In the genomic region with DNA sequence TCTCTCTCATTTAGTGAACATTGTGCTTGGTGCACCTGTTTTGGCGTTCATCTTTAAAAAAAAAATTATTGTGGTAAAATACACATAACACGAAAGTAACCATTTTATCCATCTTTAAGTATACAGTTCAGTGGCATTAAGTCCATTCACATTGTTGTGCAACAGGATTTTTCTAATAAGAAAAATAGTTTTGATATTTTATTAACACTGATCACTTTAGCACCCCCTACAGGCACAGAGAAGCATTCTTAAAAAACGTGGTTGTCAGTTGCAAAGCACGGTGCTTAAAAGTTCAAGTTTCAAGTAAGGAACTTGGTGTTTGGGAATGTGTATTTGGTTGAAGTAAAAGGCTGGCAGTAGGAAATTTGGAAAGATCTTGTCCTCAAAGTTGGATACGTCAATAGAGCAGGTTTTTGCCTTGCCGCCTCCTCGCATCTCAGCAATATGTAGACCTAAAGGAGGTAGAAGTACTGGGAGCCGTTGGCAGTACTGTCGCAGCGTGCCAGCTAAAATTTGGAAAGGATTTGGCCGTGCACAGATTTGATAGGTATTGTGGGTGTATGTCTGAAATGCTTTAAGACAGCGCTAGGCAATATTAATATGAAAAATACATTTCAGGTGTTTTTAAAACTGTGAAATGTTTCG, we compare ENCODE assay signal across 2 cellular contexts.
TF ChIP-seq lines count a peak whose summit lies in the region.

No MANE protein-coding gene starts in this region.

TF ChIP-seq in SK-N-SH, 30 proteins besides CTCF, POLR2A, EP300 and RAD21:
- TF ChIP-seq FOXM1 (IDR thresholded peaks at IDR 0.05; ENCODE audit: low read depth) = no peak
- no peak for TF ChIP-seq SMC3 (IDR thresholded peaks at IDR 0.05; ENCODE audit: low read depth, low read length)
- TF ChIP-seq POLR2AphosphoS5 (IDR thresholded peaks at IDR 0.05; ENCODE audit: low read depth, low read length) = no peak
- TF ChIP-seq RCOR1 (IDR thresholded peaks at IDR 0.05; ENCODE audit: low read length) = no peak
- no peak for TF ChIP-seq NFIC (IDR thresholded peaks at IDR 0.05; ENCODE audit: borderline replicate concordance)
- no peak for TF ChIP-seq TAF1 (IDR thresholded peaks at IDR 0.05; ENCODE audit: borderline replicate concordance, low read depth, low read length)
- TF ChIP-seq RFX5 (IDR thresholded peaks at IDR 0.05; ENCODE audit: low read length) = no peak
- TF ChIP-seq ZBTB33 (IDR thresholded peaks at IDR 0.05; ENCODE audit: borderline replicate concordance, low read depth) = no peak
- TF ChIP-seq CHD2 (IDR thresholded peaks at IDR 0.05; ENCODE audit: low read length, partially characterized antibody) = no peak
- TF ChIP-seq ELF1 (IDR thresholded peaks at IDR 0.05) = no peak
- no peak for TF ChIP-seq IRF3 (IDR thresholded peaks at IDR 0.05; ENCODE audit: low read depth, low read length)
- TF ChIP-seq, protein P1, sequence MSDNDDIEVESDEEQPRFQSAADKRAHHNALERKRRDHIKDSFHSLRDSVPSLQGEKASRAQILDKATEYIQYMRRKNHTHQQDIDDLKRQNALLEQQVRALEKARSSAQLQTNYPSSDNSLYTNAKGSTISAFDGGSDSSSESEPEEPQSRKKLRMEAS (IDR thresholded peaks at IDR 0.05; ENCODE audit: low read depth) = no peak
- TF ChIP-seq YY1 (IDR thresholded peaks at IDR 0.05; ENCODE audit: low read depth) = no peak
- no peak for TF ChIP-seq GABPA (IDR thresholded peaks at IDR 0.05; ENCODE audit: low read depth)
- TF ChIP-seq, protein P2, sequence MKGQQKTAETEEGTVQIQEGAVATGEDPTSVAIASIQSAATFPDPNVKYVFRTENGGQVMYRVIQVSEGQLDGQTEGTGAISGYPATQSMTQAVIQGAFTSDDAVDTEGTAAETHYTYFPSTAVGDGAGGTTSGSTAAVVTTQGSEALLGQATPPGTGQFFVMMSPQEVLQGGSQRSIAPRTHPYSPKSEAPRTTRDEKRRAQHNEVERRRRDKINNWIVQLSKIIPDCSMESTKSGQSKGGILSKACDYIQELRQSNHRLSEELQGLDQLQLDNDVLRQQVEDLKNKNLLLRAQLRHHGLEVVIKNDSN (IDR thresholded peaks at IDR 0.05; ENCODE audit: borderline replicate concordance, low read depth) = no peak
- TF ChIP-seq USF2 (IDR thresholded peaks at IDR 0.05; ENCODE audit: borderline replicate concordance, low read depth, low read length) = no peak
- no peak for TF ChIP-seq JUND (IDR thresholded peaks at IDR 0.05)

TF ChIP-seq in SK-N-SH treated with all-trans-retinoic acid at 6 μM for 48 hours, 23 proteins besides CTCF, POLR2A, EP300 and RAD21:
- TF ChIP-seq ZC3H10 (CRISPR knock-in tag; IDR thresholded peaks at IDR 0.05) = no peak
- TF ChIP-seq PATZ1 (CRISPR knock-in tag; IDR thresholded peaks at IDR 0.05; ENCODE audit: borderline replicate concordance) = no peak
- TF ChIP-seq ZNF70 (CRISPR knock-in tag; IDR thresholded peaks at IDR 0.05) = no peak
- no peak for TF ChIP-seq PPARA (CRISPR knock-in tag; IDR thresholded peaks at IDR 0.05; ENCODE audit: borderline replicate concordance)
- no peak for TF ChIP-seq BACH2 (CRISPR knock-in tag; IDR thresholded peaks at IDR 0.05; ENCODE audit: borderline replicate concordance)
- TF ChIP-seq, protein P3, sequence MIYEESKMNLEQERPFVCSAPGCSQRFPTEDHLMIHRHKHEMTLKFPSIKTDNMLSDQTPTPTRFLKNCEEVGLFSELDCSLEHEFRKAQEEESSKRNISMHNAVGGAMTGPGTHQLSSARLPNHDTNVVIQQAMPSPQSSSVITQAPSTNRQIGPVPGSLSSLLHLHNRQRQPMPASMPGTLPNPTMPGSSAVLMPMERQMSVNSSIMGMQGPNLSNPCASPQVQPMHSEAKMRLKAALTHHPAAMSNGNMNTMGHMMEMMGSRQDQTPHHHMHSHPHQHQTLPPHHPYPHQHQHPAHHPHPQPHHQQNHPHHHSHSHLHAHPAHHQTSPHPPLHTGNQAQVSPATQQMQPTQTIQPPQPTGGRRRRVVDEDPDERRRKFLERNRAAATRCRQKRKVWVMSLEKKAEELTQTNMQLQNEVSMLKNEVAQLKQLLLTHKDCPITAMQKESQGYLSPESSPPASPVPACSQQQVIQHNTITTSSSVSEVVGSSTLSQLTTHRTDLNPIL (CRISPR knock-in tag; IDR thresholded peaks at IDR 0.05; ENCODE audit: low read depth) = no peak
- no peak for TF ChIP-seq GLIS3 (CRISPR knock-in tag; IDR thresholded peaks at IDR 0.05)
- TF ChIP-seq ESRRG (CRISPR knock-in tag; IDR thresholded peaks at IDR 0.05) = no peak
- no peak for TF ChIP-seq TCF4 (CRISPR knock-in tag; IDR thresholded peaks at IDR 0.05; ENCODE audit: borderline replicate concordance)
- TF ChIP-seq SNAI2 (CRISPR knock-in tag; IDR thresholded peaks at IDR 0.05) = no peak
- no peak for TF ChIP-seq OSR1 (CRISPR knock-in tag; IDR thresholded peaks at IDR 0.05)
- TF ChIP-seq TOX (CRISPR knock-in tag; IDR thresholded peaks at IDR 0.05; ENCODE audit: borderline replicate concordance) = no peak
- TF ChIP-seq, protein P4, sequence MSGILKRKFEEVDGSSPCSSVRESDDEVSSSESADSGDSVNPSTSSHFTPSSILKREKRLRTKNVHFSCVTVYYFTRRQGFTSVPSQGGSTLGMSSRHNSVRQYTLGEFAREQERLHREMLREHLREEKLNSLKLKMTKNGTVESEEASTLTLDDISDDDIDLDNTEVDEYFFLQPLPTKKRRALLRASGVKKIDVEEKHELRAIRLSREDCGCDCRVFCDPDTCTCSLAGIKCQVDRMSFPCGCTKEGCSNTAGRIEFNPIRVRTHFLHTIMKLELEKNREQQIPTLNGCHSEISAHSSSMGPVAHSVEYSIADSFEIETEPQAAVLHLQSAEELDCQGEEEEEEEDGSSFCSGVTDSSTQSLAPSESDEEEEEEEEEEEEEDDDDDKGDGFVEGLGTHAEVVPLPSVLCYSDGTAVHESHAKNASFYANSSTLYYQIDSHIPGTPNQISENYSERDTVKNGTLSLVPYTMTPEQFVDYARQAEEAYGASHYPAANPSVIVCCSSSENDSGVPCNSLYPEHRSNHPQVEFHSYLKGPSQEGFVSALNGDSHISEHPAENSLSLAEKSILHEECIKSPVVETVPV (CRISPR knock-in tag; IDR thresholded peaks at IDR 0.05) = no peak
- TF ChIP-seq, protein P5, sequence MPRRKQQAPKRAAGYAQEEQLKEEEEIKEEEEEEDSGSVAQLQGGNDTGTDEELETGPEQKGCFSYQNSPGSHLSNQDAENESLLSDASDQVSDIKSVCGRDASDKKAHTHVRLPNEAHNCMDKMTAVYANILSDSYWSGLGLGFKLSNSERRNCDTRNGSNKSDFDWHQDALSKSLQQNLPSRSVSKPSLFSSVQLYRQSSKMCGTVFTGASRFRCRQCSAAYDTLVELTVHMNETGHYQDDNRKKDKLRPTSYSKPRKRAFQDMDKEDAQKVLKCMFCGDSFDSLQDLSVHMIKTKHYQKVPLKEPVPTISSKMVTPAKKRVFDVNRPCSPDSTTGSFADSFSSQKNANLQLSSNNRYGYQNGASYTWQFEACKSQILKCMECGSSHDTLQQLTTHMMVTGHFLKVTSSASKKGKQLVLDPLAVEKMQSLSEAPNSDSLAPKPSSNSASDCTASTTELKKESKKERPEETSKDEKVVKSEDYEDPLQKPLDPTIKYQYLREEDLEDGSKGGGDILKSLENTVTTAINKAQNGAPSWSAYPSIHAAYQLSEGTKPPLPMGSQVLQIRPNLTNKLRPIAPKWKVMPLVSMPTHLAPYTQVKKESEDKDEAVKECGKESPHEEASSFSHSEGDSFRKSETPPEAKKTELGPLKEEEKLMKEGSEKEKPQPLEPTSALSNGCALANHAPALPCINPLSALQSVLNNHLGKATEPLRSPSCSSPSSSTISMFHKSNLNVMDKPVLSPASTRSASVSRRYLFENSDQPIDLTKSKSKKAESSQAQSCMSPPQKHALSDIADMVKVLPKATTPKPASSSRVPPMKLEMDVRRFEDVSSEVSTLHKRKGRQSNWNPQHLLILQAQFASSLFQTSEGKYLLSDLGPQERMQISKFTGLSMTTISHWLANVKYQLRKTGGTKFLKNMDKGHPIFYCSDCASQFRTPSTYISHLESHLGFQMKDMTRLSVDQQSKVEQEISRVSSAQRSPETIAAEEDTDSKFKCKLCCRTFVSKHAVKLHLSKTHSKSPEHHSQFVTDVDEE (CRISPR knock-in tag; IDR thresholded peaks at IDR 0.05) = no peak
- TF ChIP-seq ZFP3 (CRISPR knock-in tag; IDR thresholded peaks at IDR 0.05) = no peak
- no peak for TF ChIP-seq CSDC2 (CRISPR knock-in tag; IDR thresholded peaks at IDR 0.05)
- TF ChIP-seq RARB (CRISPR knock-in tag; IDR thresholded peaks at IDR 0.05) = no peak
- TF ChIP-seq ZNF8 (CRISPR knock-in tag; IDR thresholded peaks at IDR 0.05) = no peak
- TF ChIP-seq ZNF565 (CRISPR knock-in tag; conservative IDR thresholded peaks at IDR 0.05; ENCODE audit: low read depth) = no peak
